In the genomic region with DNA sequence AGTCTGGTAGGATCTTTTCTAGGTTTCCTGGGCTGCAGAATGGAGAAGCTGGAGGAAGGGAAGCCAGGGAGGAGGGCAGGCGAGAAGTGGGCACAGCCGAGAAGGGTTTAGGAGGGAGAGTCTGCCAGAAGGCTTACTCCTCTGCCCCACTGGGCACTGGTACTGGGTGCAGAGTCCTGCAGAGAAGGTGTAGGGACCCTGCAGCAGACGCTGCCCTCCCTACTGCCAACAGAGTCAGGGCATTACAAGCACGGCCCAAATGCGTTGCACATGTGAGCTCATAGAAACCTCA, we compare ENCODE assay signal across 1 cellular context.
TF ChIP-seq lines count a peak whose summit lies in the region.

No MANE protein-coding gene starts in this region.

TF ChIP-seq in IMR-90, 13 proteins besides CTCF, POLR2A, EP300 and RAD21 (continued from another document):
- TF ChIP-seq RCOR1 (IDR thresholded peaks at IDR 0.05; ENCODE audit: insufficient replicate concordance, low read length) (no peak), FOS (IDR thresholded peaks at IDR 0.05; ENCODE audit: low read depth, low read length) (no peak), SMC3 (IDR thresholded peaks at IDR 0.05; ENCODE audit: low read depth, low read length) (no peak), BHLHE40 (IDR thresholded peaks at IDR 0.05; ENCODE audit: low read depth, low read length) (no peak), CEBPB (IDR thresholded peaks at IDR 0.05; ENCODE audit: low read depth, low read length) (no peak), MAFK (IDR thresholded peaks at IDR 0.05; ENCODE audit: low read depth, low read length) (no peak), NFE2L2 (IDR thresholded peaks at IDR 0.05; ENCODE audit: low read depth, low read length) (no peak), RFX5 (IDR thresholded peaks at IDR 0.05; ENCODE audit: low read depth, low read length) (no peak)
- TF ChIP-seq, protein P1, sequence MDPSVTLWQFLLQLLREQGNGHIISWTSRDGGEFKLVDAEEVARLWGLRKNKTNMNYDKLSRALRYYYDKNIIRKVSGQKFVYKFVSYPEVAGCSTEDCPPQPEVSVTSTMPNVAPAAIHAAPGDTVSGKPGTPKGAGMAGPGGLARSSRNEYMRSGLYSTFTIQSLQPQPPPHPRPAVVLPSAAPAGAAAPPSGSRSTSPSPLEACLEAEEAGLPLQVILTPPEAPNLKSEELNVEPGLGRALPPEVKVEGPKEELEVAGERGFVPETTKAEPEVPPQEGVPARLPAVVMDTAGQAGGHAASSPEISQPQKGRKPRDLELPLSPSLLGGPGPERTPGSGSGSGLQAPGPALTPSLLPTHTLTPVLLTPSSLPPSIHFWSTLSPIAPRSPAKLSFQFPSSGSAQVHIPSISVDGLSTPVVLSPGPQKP (IDR thresholded peaks at IDR 0.05; ENCODE audit: borderline replicate concordance, low read depth, low read length), result no peak
- TF ChIP-seq, protein P2, sequence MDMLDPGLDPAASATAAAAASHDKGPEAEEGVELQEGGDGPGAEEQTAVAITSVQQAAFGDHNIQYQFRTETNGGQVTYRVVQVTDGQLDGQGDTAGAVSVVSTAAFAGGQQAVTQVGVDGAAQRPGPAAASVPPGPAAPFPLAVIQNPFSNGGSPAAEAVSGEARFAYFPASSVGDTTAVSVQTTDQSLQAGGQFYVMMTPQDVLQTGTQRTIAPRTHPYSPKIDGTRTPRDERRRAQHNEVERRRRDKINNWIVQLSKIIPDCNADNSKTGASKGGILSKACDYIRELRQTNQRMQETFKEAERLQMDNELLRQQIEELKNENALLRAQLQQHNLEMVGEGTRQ (IDR thresholded peaks at IDR 0.05; ENCODE audit: low read depth, low read length), result no peak
